ENCODE assay signal across 9 cellular contexts in the genomic region with DNA sequence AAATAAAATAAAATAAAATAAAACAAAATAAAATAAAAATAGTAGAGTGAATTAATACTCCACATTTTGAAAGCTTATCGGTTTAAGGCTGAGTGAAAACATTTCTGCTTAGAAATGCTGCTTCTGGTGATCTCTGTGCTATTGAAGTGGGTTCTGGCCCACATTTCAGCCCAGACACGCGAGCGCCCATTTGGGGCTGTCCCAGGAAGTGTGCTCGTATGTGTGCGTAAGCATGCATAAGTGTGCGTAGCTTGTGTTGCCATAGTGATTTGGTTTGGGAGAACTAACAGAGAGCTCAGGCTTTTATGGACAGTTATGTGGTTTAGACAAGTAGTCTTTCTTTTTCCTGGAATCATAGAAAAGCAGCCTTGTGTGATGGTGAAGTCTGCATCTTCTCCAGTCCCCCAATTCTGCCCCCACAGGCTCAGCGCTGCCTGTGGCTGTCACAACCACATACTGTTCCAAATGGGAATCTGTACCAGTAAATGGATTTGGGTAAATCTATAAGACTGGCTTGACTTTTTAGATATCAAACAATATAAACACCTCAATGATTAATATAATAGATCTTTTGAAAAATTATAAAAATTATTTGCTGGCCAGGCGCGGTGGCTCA. TPM values are rescaled to one million over a fixed set of nuclear protein-coding genes. Genes with fewer than 3 reads are reported as not detected.
DNase-seq lines count a peak whose midpoint lies in the region; ATAC-seq and TF ChIP-seq lines count a peak whose summit lies in the region.
"Had no signal": no experiment of that assay in that cellular context is flagged by ENCODE, and none has a peak within 500 bp of the region (broad histone marks: within the 10 kb centered on the region; RNA-seq: fewer than 3 reads in every experiment).

No MANE protein-coding gene starts in this region.

- no peak overlapping the region for H3K27ac ChIP-seq in mammary epithelial cell (ENCODE audit: insufficient read depth, low read depth, low read length)
- H3K27ac ChIP-seq: epithelial cell of prostate had no signal

- H3K9me3 Mint-ChIP-seq in activated CD8-positive, alpha-beta memory T cell treated with anti-CD3 and anti-CD28 coated beads, Interleukin-2, amount 10 ng/mL, durations not matched to agents 7 days and 5 days (ENCODE audit: low read depth): no peaks in the 10 kb centered on the region
- no peaks in the 10 kb centered on the region for H3K9me3 Mint-ChIP-seq in naive thymus-derived CD8-positive, alpha-beta T cell

- CTCF ChIA-PET in activated CD8-positive, alpha-beta memory T cell treated with anti-CD3 and anti-CD28 coated beads, Interleukin-2, amount 10 ng/mL, durations not matched to agents 7 days and 5 days (lab: Charles Lee): interaction anchor here (0.7 to 1.8 kb wide), 7 partner anchors 24 to 281 kb away, joined by 3 to 8 read pairs (median 4); no protein-coding TSS in a partner anchor
- CTCF ChIA-PET in mammary epithelial cell (lab: Charles Lee; ENCODE audit: low non-redundant PET): no interaction called here

- H3K27ac Mint-ChIP-seq in activated CD8-positive, alpha-beta memory T cell treated with anti-CD3 and anti-CD28 coated beads, Interleukin-2, amount 10 ng/mL, durations not matched to agents 7 days and 5 days: peak overlapping the region; percentile 76
- peak overlapping the region in 9 of 10 donors; percentile 79 to 94 (median 92) for H3K27ac Mint-ChIP-seq in naive thymus-derived CD8-positive, alpha-beta T cell

- BruUV-seq in mammary epithelial cell (replicated peaks; lab: Mats Ljungman, UMichigan): no TSS peak

- dilution Hi-C loops in mammary epithelial cell (cut with HindIII; ENCODE audit: low sequenced_read_pairs): no loop called here

- H3K4me2 ChIP-seq in mammary epithelial cell (ENCODE audit: insufficient read depth, low read depth, low read length): no peak overlapping the region

- H3K79me2 ChIP-seq in mammary epithelial cell (ENCODE audit: insufficient read depth, low read length): no peaks in the 10 kb centered on the region

- TF ChIP-seq CTCF in mammary epithelial cell (conservative IDR thresholded peaks at IDR 0.05 in 1 of 2, IDR thresholded peaks at IDR 0.05 in 1 of 2; ENCODE audit: extremely low read depth in 1 of 2, insufficient read depth in 1 of 2, low read depth in 1 of 2, low read length in 2 of 2): no peak

- H3K27me3 Mint-ChIP-seq in activated CD8-positive, alpha-beta memory T cell treated with anti-CD3 and anti-CD28 coated beads, Interleukin-2, amount 10 ng/mL, durations not matched to agents 7 days and 5 days: no peaks in the 10 kb centered on the region
- no peaks in the 10 kb centered on the region for H3K27me3 Mint-ChIP-seq in naive thymus-derived CD8-positive, alpha-beta T cell

- peaks cover 11% of the 10 kb centered on the region for H3K4me1 ChIP-seq in mammary epithelial cell (ENCODE audit: insufficient read depth, low read length)

- POLR2A ChIA-PET in naive thymus-derived CD8-positive, alpha-beta T cell (lab: Charles Lee): interaction anchor here (0.8 to 1.4 kb wide), 4 partner anchors 30 to 117 kb away, joined by 3 to 14 read pairs (median 3); a partner anchor contains a TSS

- in situ Hi-C loops in mammary epithelial cell (cut with MboI; ENCODE audit: low sequenced_read_pairs in 2 of 2): loop anchor here in 1 of 2 donors (10.0 kb wide), 1 partner anchor 50 kb away; no protein-coding TSS in a partner anchor

- H3K4me1 Mint-ChIP-seq in activated CD8-positive, alpha-beta memory T cell treated with anti-CD3 and anti-CD28 coated beads, Interleukin-2, amount 10 ng/mL, durations not matched to agents 7 days and 5 days: peaks cover 14% of the 10 kb centered on the region
- peaks cover 0 to 6% (median 3%) of the 10 kb centered on the region in 4 donors for H3K4me1 Mint-ChIP-seq in naive thymus-derived CD8-positive, alpha-beta T cell

- H3K4me3 ChIP-seq in mammary epithelial cell (replicated peaks in 1 of 3; ENCODE audit: insufficient read depth in 1 of 3, low read depth in 2 of 3, low read length in 3 of 3): no peak overlapping the region

- intact Hi-C loops in mammary epithelial cell (cut with micrococcal nuclease): no loop called here

- 95% methylated on average over 10 of the region's 10 CpGs for WGBS in mammary epithelial cell (ENCODE audit: low coverage, missing lambda C conversion rate)

- DNase-seq in CD1c-positive myeloid dendritic cell (ENCODE audit: extremely low spot score) (peak; percentile 74), ureter (ENCODE audit: low spot score) (no peak), mammary epithelial cell (no peak), C1 segment of cervical spinal cord (lab: John Stamatoyannopoulos, UW) (no peak)
- peak; percentile 86 for DNase-seq in activated CD8-positive, alpha-beta memory T cell treated with anti-CD3 and anti-CD28 coated beads, Interleukin-2, amount 10 ng/mL, durations not matched to agents 7 days and 5 days
- peak; percentile 6 to 93 (median 72) for DNase-seq in naive thymus-derived CD8-positive, alpha-beta T cell

- no peak overlapping the region for H3K9ac ChIP-seq in mammary epithelial cell (ENCODE audit: insufficient read depth, low read length)

- ATAC-seq in HG03095 (IDR thresholded peaks at IDR 0.05; ENCODE audit: unreplicated experiment): peak; percentile 66
- peak; percentile 96 for ATAC-seq in activated CD8-positive, alpha-beta memory T cell treated with anti-CD3 and anti-CD28 coated beads, Interleukin-2, amount 10 ng/mL, durations not matched to agents 7 days and 5 days
- ATAC-seq in naive thymus-derived CD8-positive, alpha-beta T cell: peak; percentile 94 to 95
- ATAC-seq in HG02571 (IDR thresholded peaks at IDR 0.05; ENCODE audit: unreplicated experiment): no peak

- H3K36me3 ChIP-seq in mammary epithelial cell (ENCODE audit: insufficient read depth, low read length): no peaks in the 10 kb centered on the region

- H2AFZ ChIP-seq in mammary epithelial cell (ENCODE audit: low read depth, low read length): no peak overlapping the region

- H3K9me3 ChIP-seq in mammary epithelial cell (replicated peaks; ENCODE audit: insufficient read depth, low read length): no peaks in the 10 kb centered on the region

- H4K20me1 ChIP-seq in mammary epithelial cell (ENCODE audit: insufficient read depth, low read length): no peaks in the 10 kb centered on the region

- peaks cover 2% of the 10 kb centered on the region for H3K27me3 ChIP-seq in mammary epithelial cell (ENCODE audit: insufficient read depth, low read length)

- no peak overlapping the region for H3K4me3 Mint-ChIP-seq in activated CD8-positive, alpha-beta memory T cell treated with anti-CD3 and anti-CD28 coated beads, Interleukin-2, amount 10 ng/mL, durations not matched to agents 7 days and 5 days
- H3K4me3 Mint-ChIP-seq in naive thymus-derived CD8-positive, alpha-beta T cell: peak overlapping the region in 8 of 10 donors; percentile 12 to 71 (median 65)

- peaks cover 1% of the 10 kb centered on the region for H3K36me3 Mint-ChIP-seq in activated CD8-positive, alpha-beta memory T cell treated with anti-CD3 and anti-CD28 coated beads, Interleukin-2, amount 10 ng/mL, durations not matched to agents 7 days and 5 days
- no peaks in the 10 kb centered on the region for H3K36me3 Mint-ChIP-seq in naive thymus-derived CD8-positive, alpha-beta T cell

RNA-seq across cellular contexts. Expression of a gene that starts 29.8 kb away (rescaled TPM):
- total RNA-seq in activated CD8-positive, alpha-beta memory T cell treated with anti-CD3 and anti-CD28 coated beads, Interleukin-2, amount 10 ng/mL, durations not matched to agents 7 days and 5 days: 10 to 100 TPM; 33.4 to 35.4 TPM
- 10 to 100 TPM; 28.1 TPM for total RNA-seq in naive thymus-derived CD8-positive, alpha-beta T cell
- polyA plus RNA-seq in naive thymus-derived CD8-positive, alpha-beta T cell: 1 to 10 TPM; 2.0 to 3.2 (median 2.6) TPM
- 26.4 TPM for total RNA-seq in ureter
- total RNA-seq in mammary epithelial cell: 10 to 100 TPM; 30.2 to 32.8 TPM
- polyA plus RNA-seq in mammary epithelial cell: 4.1 TPM
- polyA minus RNA-seq in mammary epithelial cell: 14.2 TPM

Comparison
In these comparisons a context has a peak if more than half of its experiments do, and no peak if none do; other contexts are left out.
1. DNase-seq: peak in CD1c-positive myeloid dendritic cell (single experiment), activated CD8-positive, alpha-beta memory T cell treated with anti-CD3 and anti-CD28 coated beads, Interleukin-2, amount 10 ng/mL, durations not matched to agents 7 days and 5 days (single experiment) and naive thymus-derived CD8-positive, alpha-beta T cell (10 of 10); none in ureter (single experiment), mammary epithelial cell (single experiment) and C1 segment of cervical spinal cord (0 of 14).